9 cellular contexts compared by ENCODE assay signal in the genomic region with DNA sequence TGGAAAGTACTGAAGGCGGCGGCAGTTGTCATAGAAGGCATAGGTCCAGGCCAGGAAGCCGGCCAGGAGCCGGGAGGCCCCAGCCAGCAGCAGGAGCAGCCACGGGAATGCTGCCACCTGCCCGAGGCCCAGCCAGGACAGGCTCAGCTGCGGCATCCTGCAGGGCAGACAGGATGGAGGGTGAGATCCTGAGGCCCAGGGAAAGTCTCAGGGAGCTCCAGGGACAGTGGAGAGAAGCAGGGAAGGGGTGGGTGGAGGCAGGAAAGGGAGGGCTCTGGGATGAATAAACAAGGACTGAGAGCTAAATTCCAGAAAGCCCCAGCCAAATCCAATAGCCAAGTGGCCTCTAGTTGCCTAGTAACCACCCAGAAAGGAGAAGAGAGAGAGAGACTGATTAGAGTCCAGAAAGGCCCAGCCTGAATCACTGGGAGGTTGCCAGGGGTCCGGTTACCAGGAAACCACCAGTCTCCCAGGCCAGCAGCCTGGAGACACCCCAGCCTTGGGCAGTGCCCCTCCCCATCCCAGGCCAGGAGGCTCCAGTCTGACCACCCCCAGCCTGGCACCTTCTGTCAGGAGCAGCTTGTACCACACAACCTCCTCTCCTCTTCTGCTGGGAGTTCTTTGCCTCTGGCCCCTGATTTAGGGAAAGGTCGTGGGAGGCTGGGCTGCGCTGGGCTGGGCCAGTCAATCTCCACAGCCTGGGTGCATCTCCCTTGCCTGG. TPM values are rescaled to one million over a fixed set of nuclear protein-coding genes. Genes with fewer than 3 reads are reported as not detected.
A peak's percentile ranks its signal among the peaks of the same experiment; 100 is the strongest.
DNase-seq lines count a peak whose midpoint lies in the region; ATAC-seq and TF ChIP-seq lines count a peak whose summit lies in the region.
"Had no signal": no experiment of that assay in that cellular context is flagged by ENCODE, and none has a peak within 500 bp of the region (broad histone marks: within the 10 kb centered on the region; RNA-seq: fewer than 3 reads in every experiment).

No MANE protein-coding gene starts in this region.

- WGBS in lower leg skin, 2 donors = 11 to 17% methylated on average over 9 to 10 of the region's 10 CpGs

- no peaks in the 10 kb centered on the region for H3K27me3 ChIP-seq in tibial artery
- H3K27me3 ChIP-seq: SJSA1 had no signal

- no peak for TF ChIP-seq POLR2A in lower leg skin (IDR thresholded peaks at IDR 0.05)

- H3K4me1 ChIP-seq in tibial artery = peaks cover 0 to 17% (median 13%) of the 10 kb centered on the region in 4 donors
- H3K4me1 ChIP-seq: SJSA1 had no signal

- ATAC-seq in T-helper 17 cell = no peak

- no peaks in the 10 kb centered on the region for H3K36me3 Mint-ChIP-seq in T-helper 17 cell (ENCODE audit: low read depth)

- intact Hi-C loops in lower leg skin (cut with DNase I; ENCODE audit: low total_unique reads) = no loop called here
- intact Hi-C loops in tibial artery (cut with DNase I; ENCODE audit: low total_unique reads) = no loop called here

- no peak overlapping the region for H3K4me3 ChIP-seq in choroid plexus epithelial cell (ENCODE audit: low read depth, low read length)
- H3K4me3 ChIP-seq in lower leg skin (ENCODE audit: low read depth, poor library complexity, severe bottlenecking) = no peak overlapping the region
- H3K4me3 ChIP-seq in tibial artery = no peak overlapping the region
- H3K4me3 ChIP-seq: SJSA1 had no signal

- H3K27ac Mint-ChIP-seq in T-helper 17 cell = no peak overlapping the region

- H3K4me1 Mint-ChIP-seq in T-helper 17 cell = no peaks in the 10 kb centered on the region

- H3K27ac ChIP-seq in tibial artery = peak overlapping the region; percentile 35 to 63
- H3K27ac ChIP-seq: SJSA1 had no signal

- H3K4me3 Mint-ChIP-seq in T-helper 17 cell = no peak overlapping the region

- peak; percentile 93 for DNase-seq in NCI-H2029 (lab: John Stamatoyannopoulos, UW)
- DNase-seq in choroid plexus epithelial cell (ENCODE audit: low read depth) = peak; percentile 0
- peak; percentile 19 to 85 for DNase-seq in lower leg skin (ENCODE audit: low spot score in 2 of 2)
- DNase-seq in tibial artery = peak; percentile 54 to 82
- DNase-seq in activated T-cell treated with anti-CD3 and anti-CD28 coated beads, Interleukin-2, amount 50 U/mL, for 1 hour = no peak
- no peak for DNase-seq in COLO829 (ENCODE audit: low spot score)
- no peak for DNase-seq in T-helper 17 cell
- DNase-seq: activated naive CD4-positive, alpha-beta T cell treated with Interleukin-2 at 50 U/mL for 16 hours had no signal

- H3K9me3 ChIP-seq in tibial artery (no peaks in the 10 kb centered on the region), T-helper 17 cell (ENCODE audit: control insufficient read depth, low read length, poor library complexity, severe bottlenecking) (no peaks in the 10 kb centered on the region)
- H3K9me3 ChIP-seq: SJSA1 had no signal

- H3K27me3 Mint-ChIP-seq in T-helper 17 cell = peaks cover 17% of the 10 kb centered on the region

- no peak for TF ChIP-seq CTCF in choroid plexus epithelial cell (conservative IDR thresholded peaks at IDR 0.05; ENCODE audit: low read depth, low read length)
- TF ChIP-seq CTCF in lower leg skin (IDR thresholded peaks at IDR 0.05) = no peak
- no peak for TF ChIP-seq CTCF in tibial artery (IDR thresholded peaks at IDR 0.05)

- H3K36me3 ChIP-seq in tibial artery = no peaks in the 10 kb centered on the region
- H3K36me3 ChIP-seq: SJSA1 had no signal

RNA-seq across cellular contexts. Expression of gene OR10H5, which starts 7.5 kb away (rescaled TPM):
- total RNA-seq in lower leg skin = not detected
- not detected for total RNA-seq in T-helper 17 cell
- total RNA-seq: SJSA1 had no signal

RNA-seq across cellular contexts. Expression of gene OR10H1, which starts 35.5 kb away (rescaled TPM):
- total RNA-seq in lower leg skin (under 1 TPM in 2 of 4 donors, not detected in 2; 0.06 to 0.30 TPM), T-helper 17 cell (under 1 TPM in 1 of 2 donors, not detected in 1; 0.07 TPM)
- total RNA-seq: SJSA1 had no signal

RNA-seq across cellular contexts. Expression of gene OR10H3, which starts 42.1 kb away (rescaled TPM):
- total RNA-seq in lower leg skin = not detected
- total RNA-seq in T-helper 17 cell = not detected
- total RNA-seq: SJSA1 had no signal

RNA-seq across cellular contexts. Expression of gene OR10H2, which starts 52.1 kb away (rescaled TPM):
- total RNA-seq in lower leg skin (not detected), T-helper 17 cell (not detected)
- total RNA-seq: SJSA1 had no signal

Comparison
In these comparisons a context has a peak if more than half of its experiments do, and no peak if none do; other contexts are left out.
1. DNase-seq: peak in NCI-H2029 (single experiment), choroid plexus epithelial cell (single experiment), lower leg skin (2 of 2) and tibial artery (2 of 2); none in activated T-cell treated with anti-CD3 and anti-CD28 coated beads, Interleukin-2, amount 50 U/mL, for 1 hour (single experiment), COLO829 (single experiment) and T-helper 17 cell (0 of 3).